ENCODE assay signal across 8 cellular contexts in the genomic region with DNA sequence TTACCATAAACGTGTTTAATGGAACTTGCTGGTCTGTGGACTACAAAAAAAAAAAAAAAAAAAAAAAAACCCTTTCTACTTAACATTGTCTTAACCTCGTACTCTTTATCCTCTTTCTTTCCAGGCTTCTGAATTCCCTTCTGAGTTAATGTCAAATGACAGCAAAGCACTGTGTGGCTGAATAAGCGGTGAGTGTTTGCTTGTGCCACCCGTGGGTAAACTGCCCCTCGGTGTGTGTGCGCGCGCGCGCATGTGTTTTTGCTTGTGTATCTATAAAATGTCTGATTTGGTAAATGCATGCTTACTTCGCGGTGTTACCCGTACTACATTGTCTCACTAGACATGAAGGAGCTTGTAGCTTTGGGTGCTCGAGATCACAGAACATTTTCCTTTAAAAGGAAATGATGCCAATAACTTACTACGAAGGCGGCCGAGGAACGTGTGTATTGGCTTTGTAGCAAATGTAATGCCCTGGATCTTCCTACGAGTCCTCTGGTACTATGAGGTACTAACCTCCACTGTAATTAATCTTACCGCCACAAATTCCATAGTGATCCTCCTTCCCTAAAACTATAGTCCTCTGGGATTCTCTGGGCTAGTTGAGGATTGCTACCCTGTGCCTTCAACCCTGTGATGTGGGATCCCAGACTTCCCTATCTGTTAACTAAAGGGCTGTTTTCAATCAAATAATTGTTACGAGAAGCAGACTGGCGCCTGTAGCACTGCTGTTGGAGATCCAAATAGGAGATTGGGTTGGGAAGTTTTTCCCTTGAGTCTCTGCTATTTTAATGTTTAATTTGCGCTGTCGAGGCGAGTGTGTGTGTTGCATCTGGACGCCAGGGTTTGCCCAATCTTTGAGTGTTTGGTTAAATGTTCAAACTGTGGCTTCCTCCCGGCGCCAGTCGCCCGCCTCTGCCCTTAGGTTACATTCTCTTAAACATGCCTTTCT. TPM values are rescaled to one million over a fixed set of nuclear protein-coding genes. Genes with fewer than 3 reads are reported as not detected.
DNase-seq lines count a peak whose midpoint lies in the region; ATAC-seq and TF ChIP-seq lines count a peak whose summit lies in the region.

No MANE protein-coding gene starts in this region.

- no peak for TF ChIP-seq CTCF in fibroblast of mammary gland (conservative IDR thresholded peaks at IDR 0.05; ENCODE audit: control insufficient read depth, insufficient read depth, low read depth, low read length)
- no peak for TF ChIP-seq CTCF in nephron (IDR thresholded peaks at IDR 0.05; ENCODE audit: unreplicated experiment in 3 of 3)

- DNase-seq in NCI-H510A treated with DMSO at 0.1 percent for 48 hours (lab: John Stamatoyannopoulos, UW) (peak; percentile 37), NCI-H510A (lab: John Stamatoyannopoulos, UW) (no peak), NCI-H748 treated with DMSO at 0.1 percent for 48 hours (lab: John Stamatoyannopoulos, UW) (peak; percentile 89), fibroblast of mammary gland (ENCODE audit: low read depth) (peak; percentile 49), GM19240 (ENCODE audit: insufficient read length, low spot score) (no peak)
- peak; percentile 29 for DNase-seq in activated T-cell treated with anti-CD3 and anti-CD28 coated beads, Interleukin-2, amount 50 U/mL, for 4 hours

- H3K9me3 Mint-ChIP-seq in activated T-cell treated with anti-CD3 and anti-CD28 coated beads, Interleukin-2, amount 50 U/mL, for 4 hours, result no peaks in the 10 kb centered on the region
- H3K9me3 Mint-ChIP-seq in nephron, result no peaks in the 10 kb centered on the region

- H3K27ac Mint-ChIP-seq in nephron, result peak overlapping the region; percentile 89 to 98 (median 96)

- peak overlapping the region; percentile 55 for H3K4me3 ChIP-seq in fibroblast of mammary gland (ENCODE audit: control insufficient read depth, low read depth, low read length)

- peaks cover 5% of the 10 kb centered on the region for H3K27me3 Mint-ChIP-seq in activated T-cell treated with anti-CD3 and anti-CD28 coated beads, Interleukin-2, amount 50 U/mL, for 4 hours (ENCODE audit: low read depth)
- H3K27me3 Mint-ChIP-seq in nephron (ENCODE audit: low read depth), result no peaks in the 10 kb centered on the region

- ATAC-seq in activated T-cell treated with anti-CD3 and anti-CD28 coated beads, Interleukin-2, amount 50 U/mL, for 4 hours, result no peak
- no peak for ATAC-seq in GM21529 (IDR thresholded peaks at IDR 0.05; ENCODE audit: unreplicated experiment)

- H3K36me3 Mint-ChIP-seq in activated T-cell treated with anti-CD3 and anti-CD28 coated beads, Interleukin-2, amount 50 U/mL, for 4 hours (ENCODE audit: insufficient read depth), result peaks cover 21% of the 10 kb centered on the region
- H3K36me3 Mint-ChIP-seq in nephron (ENCODE audit: low read depth), result peaks cover 24% of the 10 kb centered on the region

- peak overlapping the region; percentile 98 for H3K4me3 Mint-ChIP-seq in activated T-cell treated with anti-CD3 and anti-CD28 coated beads, Interleukin-2, amount 50 U/mL, for 4 hours
- H3K4me3 Mint-ChIP-seq in nephron, result peak overlapping the region; percentile 99 to 100 (median 100)

- peaks cover 27% of the 10 kb centered on the region for H3K4me1 Mint-ChIP-seq in activated T-cell treated with anti-CD3 and anti-CD28 coated beads, Interleukin-2, amount 50 U/mL, for 4 hours (ENCODE audit: low read depth)
- H3K4me1 Mint-ChIP-seq in nephron, result peaks cover 26% of the 10 kb centered on the region

RNA-seq across cellular contexts. Expression of gene ID2, which starts 1.1 kb away (rescaled TPM):
- 100 to 1,000 TPM; 192 to 271 (median 225) TPM for total RNA-seq in activated T-cell treated with anti-CD3 and anti-CD28 coated beads, Interleukin-2, amount 50 U/mL, for 4 hours

Comparison
In these comparisons a context has a peak if more than half of its experiments do, and no peak if none do; other contexts are left out.
1. DNase-seq: peak in NCI-H510A treated with DMSO at 0.1 percent for 48 hours (single experiment), NCI-H748 treated with DMSO at 0.1 percent for 48 hours (single experiment), activated T-cell treated with anti-CD3 and anti-CD28 coated beads, Interleukin-2, amount 50 U/mL, for 4 hours (single experiment) and fibroblast of mammary gland (single experiment); none in NCI-H510A (single experiment) and GM19240 (single experiment).